In genomic region chr1:234539666-234540403, GRCh38 we compare ENCODE assay signal across 17 cellular contexts.
DNase-seq lines count a peak whose midpoint lies in the region; ATAC-seq and TF ChIP-seq lines count a peak whose summit lies in the region.
"Had no signal": no experiment of that assay in that cellular context is flagged by ENCODE, and none has a peak within 500 bp of the region (broad histone marks: within the 10 kb centered on the region; RNA-seq: fewer than 3 reads in every experiment).

No MANE protein-coding gene starts in this region.

- intact Hi-C loops in sigmoid colon (cut with DNase I), result no loop called here

- TF ChIP-seq EP300 in gastroesophageal sphincter (IDR thresholded peaks at IDR 0.05), result no peak
- no peak for TF ChIP-seq EP300 in sigmoid colon (IDR thresholded peaks at IDR 0.05)

- in situ Hi-C loops in G401 (cut with HindIII; ENCODE audit: low sequenced_read_pairs), result no loop called here

- peak overlapping the region in 3 of 10 experiments; percentile 1 to 47 (median 7); a peak in 2 of 20 replicates for H3K4me3 ChIP-seq in BLaER1 treated with 17β-estradiol and CSF1 and Interleukin-3, amounts not matched to agents 10 nM and 100 nM
- H3K4me3 ChIP-seq in gastroesophageal sphincter (no peak overlapping the region), sigmoid colon (no peak overlapping the region)

- no peaks in the 10 kb centered on the region for H3K27me3 ChIP-seq in BLaER1 treated with 17β-estradiol and CSF1 and Interleukin-3, amounts not matched to agents 10 nM and 100 nM
- H3K27me3 ChIP-seq in gastroesophageal sphincter (no peaks in the 10 kb centered on the region), sigmoid colon (no peaks in the 10 kb centered on the region)

- no peaks in the 10 kb centered on the region for H4K20me1 ChIP-seq in BLaER1 treated with 17β-estradiol and CSF1 and Interleukin-3, amounts not matched to agents 10 nM and 100 nM

- H3K27ac ChIP-seq in BLaER1 treated with 17β-estradiol and CSF1 and Interleukin-3, amounts not matched to agents 10 nM and 100 nM, result peak overlapping the region in 9 of 11 experiments; percentile 63 to 92 (median 85); a peak in 17 of 22 replicates
- peak overlapping the region; percentile 95 to 99 (median 96) for H3K27ac ChIP-seq in gastroesophageal sphincter
- peak overlapping the region; percentile 88 to 99 (median 96) for H3K27ac ChIP-seq in sigmoid colon

- WGBS in gastroesophageal sphincter (ENCODE audit: low coverage in 1 of 2), 2 donors, result 31 to 59% methylated on average over 2 to 5 of the region's 9 CpGs
- WGBS in sigmoid colon, 2 donors, result 89 to 94% methylated on average over 9 of the region's 9 CpGs

- TF ChIP-seq POLR2A in gastroesophageal sphincter (IDR thresholded peaks at IDR 0.05) (no peak), sigmoid colon (IDR thresholded peaks at IDR 0.05) (no peak)

- H3K36me3 ChIP-seq in BLaER1 treated with 17β-estradiol and CSF1 and Interleukin-3, amounts not matched to agents 10 nM and 100 nM, result no peaks in the 10 kb centered on the region
- H3K36me3 ChIP-seq in gastroesophageal sphincter (no peaks in the 10 kb centered on the region), sigmoid colon (no peaks in the 10 kb centered on the region)

- DNase-seq in NCI-H69 (lab: John Stamatoyannopoulos, UW) (peak; percentile 25), sigmoid colon (peak; percentile 27), G401 (ENCODE audit: low spot score) (no peak), NCI-H510A treated with DMSO at 0.1 percent for 48 hours (lab: John Stamatoyannopoulos, UW) (no peak)
- DNase-seq: activated CD8-positive, alpha-beta memory T cell treated with anti-CD3 and anti-CD28 coated beads, Interleukin-2, amount 50 U/mL, for 4 hours; activated naive CD4-positive, alpha-beta T cell treated with anti-CD3 and anti-CD28 coated beads, Interleukin-2, amount 50 U/mL, for 16 hours; central memory CD4-positive, alpha-beta T cell; DMS53; endodermal cell; foreskin melanocyte; GOT3; NCI-H2081; T-helper 17 cell had no signal

- H3K4me1 ChIP-seq in BLaER1 treated with 17β-estradiol and CSF1 and Interleukin-3, amounts not matched to agents 10 nM and 100 nM, result peaks cover 83 to 100% (median 100%) of the 10 kb centered on the region in 10 experiments
- H3K4me1 ChIP-seq in gastroesophageal sphincter, result peaks cover 39 to 100% (median 76%) of the 10 kb centered on the region in 3 donors
- peaks cover 0 to 100% (median 100%) of the 10 kb centered on the region in 4 donors for H3K4me1 ChIP-seq in sigmoid colon

- TF ChIP-seq CTCF in gastroesophageal sphincter (IDR thresholded peaks at IDR 0.05) (no peak), sigmoid colon (IDR thresholded peaks at IDR 0.05) (no peak)

- no peak for ATAC-seq in gastroesophageal sphincter
- ATAC-seq in HG03378 (IDR thresholded peaks at IDR 0.05; ENCODE audit: unreplicated experiment), result no peak
- no peak for ATAC-seq in HG02885 (IDR thresholded peaks at IDR 0.05; ENCODE audit: poor library complexity, unreplicated experiment)
- ATAC-seq: T-helper 17 cell had no signal

- H3K9me3 ChIP-seq in BLaER1 treated with 17β-estradiol and CSF1 and Interleukin-3, amounts not matched to agents 10 nM and 100 nM (replicated peaks in 1 of 11), result no peaks in the 10 kb centered on the region
- H3K9me3 ChIP-seq in gastroesophageal sphincter, result no peaks in the 10 kb centered on the region
- H3K9me3 ChIP-seq in sigmoid colon, result no peaks in the 10 kb centered on the region

- H3K9ac ChIP-seq in BLaER1 treated with 17β-estradiol and CSF1 and Interleukin-3, amounts not matched to agents 10 nM and 100 nM, result peak overlapping the region in 7 of 11 experiments; percentile 73 to 84 (median 79); a peak in 16 of 22 replicates

- H3K4me2 ChIP-seq in BLaER1 treated with 17β-estradiol and CSF1 and Interleukin-3, amounts not matched to agents 10 nM and 100 nM, result peak overlapping the region; percentile 83 to 98 (median 90)

Comparison
In these comparisons a context has a peak if more than half of its experiments do, and no peak if none do; other contexts are left out.
1. DNase-seq: peak in NCI-H69 (single experiment) and sigmoid colon (single experiment); none in G401 (single experiment) and NCI-H510A treated with DMSO at 0.1 percent for 48 hours (single experiment).
2. Peak in every context shown above with its lines, with median percentiles within 50 percentile points of each other: H3K27ac ChIP-seq.